ENCODE assay signal across 8 cellular contexts in the genomic region with DNA sequence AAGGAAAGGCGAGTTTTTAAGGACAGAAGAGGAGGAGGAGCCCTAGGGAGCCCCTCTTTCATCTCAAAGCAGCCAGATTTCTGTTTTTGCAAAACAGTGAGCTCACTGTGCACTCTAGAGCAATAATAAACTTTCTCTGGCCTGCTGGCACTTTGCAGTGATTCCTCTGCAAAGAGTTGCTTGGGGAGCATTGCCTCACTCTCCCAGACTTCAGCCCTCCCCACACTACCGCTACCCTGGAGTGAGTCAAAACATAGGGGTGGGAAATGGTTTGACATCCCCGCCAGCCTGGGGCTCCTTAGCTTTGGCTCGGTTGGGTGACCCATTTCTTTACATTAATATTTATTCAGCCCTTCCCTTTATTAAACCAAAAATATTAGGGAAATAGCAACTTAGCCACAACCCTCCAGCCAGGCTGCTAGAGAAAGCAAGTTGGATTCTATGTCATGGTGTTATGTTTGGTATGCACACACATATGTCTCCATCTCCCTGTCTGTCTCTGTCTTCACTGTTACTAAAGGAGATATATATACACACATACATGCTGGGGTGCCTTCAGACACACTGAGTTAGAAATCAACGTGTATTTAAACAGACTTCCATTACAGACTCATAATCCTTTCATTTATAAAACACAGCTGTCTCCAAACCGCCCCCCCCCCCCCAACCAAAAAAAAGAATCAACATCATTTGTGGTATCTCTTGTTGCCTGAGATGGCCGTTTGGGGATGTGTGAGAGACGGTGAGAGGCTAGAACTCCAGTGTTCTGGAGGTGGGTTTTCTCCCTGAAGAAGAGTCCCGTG. TPM values are rescaled to one million over a fixed set of nuclear protein-coding genes. Genes with fewer than 3 reads are reported as not detected.
DNase-seq lines count a peak whose midpoint lies in the region; ATAC-seq and TF ChIP-seq lines count a peak whose summit lies in the region.

No MANE protein-coding gene starts in this region.

- H3K9me3 ChIP-seq in adipocyte (ENCODE audit: control insufficient read depth, low read length) (no peaks in the 10 kb centered on the region), suprapubic skin (no peaks in the 10 kb centered on the region)

- H3K36me3 ChIP-seq in adipocyte (ENCODE audit: control insufficient read depth, insufficient read depth, low read length, severe bottlenecking) = no peaks in the 10 kb centered on the region
- H3K36me3 ChIP-seq in suprapubic skin = no peaks in the 10 kb centered on the region

- peaks cover 73% of the 10 kb centered on the region for H3K4me1 Mint-ChIP-seq in activated CD4-positive, alpha-beta T cell treated with anti-CD3 and anti-CD28 coated beads, Interleukin-2, amount 10 ng/mL, durations not matched to agents 7 days and 5 days

- no peak for DNase-seq in activated CD4-positive, alpha-beta T cell treated with anti-CD3 and anti-CD28 coated beads, Interleukin-2, amount 10 ng/mL, durations not matched to agents 7 days and 5 days
- no peak for DNase-seq in activated CD4-positive, alpha-beta T cell treated with anti-CD3 and anti-CD28 coated beads for 1 hour
- DNase-seq in adipocyte (ENCODE audit: low read depth) (peak; percentile 87), islet precursor cell (peak; percentile 51), suprapubic skin (ENCODE audit: low spot score in 2 of 2) (no peak), ACHN (no peak)

- peak overlapping the region; percentile 99 for H3K27ac ChIP-seq in suprapubic skin

- no peaks in the 10 kb centered on the region for H3K9me3 Mint-ChIP-seq in activated CD4-positive, alpha-beta T cell treated with anti-CD3 and anti-CD28 coated beads, Interleukin-2, amount 10 ng/mL, durations not matched to agents 7 days and 5 days

- H3K27me3 ChIP-seq in adipocyte (replicated peaks; ENCODE audit: control insufficient read depth, insufficient read depth, low read length) (no peaks in the 10 kb centered on the region), suprapubic skin (no peaks in the 10 kb centered on the region)

- H3K4me3 Mint-ChIP-seq in activated CD4-positive, alpha-beta T cell treated with anti-CD3 and anti-CD28 coated beads, Interleukin-2, amount 10 ng/mL, durations not matched to agents 7 days and 5 days = peak overlapping the region; percentile 92

- peak overlapping the region; percentile 86 for H3K4me3 ChIP-seq in adipocyte (ENCODE audit: low read length)
- H3K4me3 ChIP-seq in suprapubic skin = peak overlapping the region; percentile 59

- H3K9ac ChIP-seq in adipocyte (ENCODE audit: low read length) = peak overlapping the region; percentile 96

- 14% methylated on average over 9 of the region's 9 CpGs for WGBS in suprapubic skin

- CTCF ChIA-PET in activated CD4-positive, alpha-beta T cell treated with anti-CD3 and anti-CD28 coated beads, Interleukin-2, amount 10 ng/mL, durations not matched to agents 7 days and 5 days (lab: Charles Lee) = interaction anchor here (0.9 to 3.5 kb wide), 6 partner anchors 10 to 123 kb away, joined by 3 to 14 read pairs (median 3); no protein-coding TSS in a partner anchor

- TF ChIP-seq POLR2A in suprapubic skin (IDR thresholded peaks at IDR 0.05) = no peak

- H3K36me3 Mint-ChIP-seq in activated CD4-positive, alpha-beta T cell treated with anti-CD3 and anti-CD28 coated beads, Interleukin-2, amount 10 ng/mL, durations not matched to agents 7 days and 5 days (ENCODE audit: low read depth) = peaks cover 10% of the 10 kb centered on the region

- H3K4me1 ChIP-seq in adipocyte (ENCODE audit: control insufficient read depth, insufficient read depth, low read length) = peaks cover 59% of the 10 kb centered on the region
- peaks cover 78% of the 10 kb centered on the region for H3K4me1 ChIP-seq in suprapubic skin

- TF ChIP-seq CTCF in suprapubic skin (IDR thresholded peaks at IDR 0.05) = no peak

- POLR2A ChIA-PET in activated CD4-positive, alpha-beta T cell treated with anti-CD3 and anti-CD28 coated beads, Interleukin-2, amount 10 ng/mL, durations not matched to agents 7 days and 5 days (lab: Charles Lee) = interaction anchor here (0.6 kb wide), 1 partner anchor 70 kb away, joined by 4 read pairs; no protein-coding TSS in a partner anchor

- no peaks in the 10 kb centered on the region for H3K27me3 Mint-ChIP-seq in activated CD4-positive, alpha-beta T cell treated with anti-CD3 and anti-CD28 coated beads, Interleukin-2, amount 10 ng/mL, durations not matched to agents 7 days and 5 days

- TF ChIP-seq EP300 in suprapubic skin (IDR thresholded peaks at IDR 0.05) = no peak

- in situ Hi-C loops in ACHN (cut with HindIII; ENCODE audit: low pct_ligation_motif_present, low pct_unique_long_range_greater_than_20kb, low sequenced_read_pairs) = no loop called here

- ATAC-seq in GM21528 (IDR thresholded peaks at IDR 0.05; ENCODE audit: low FRiP score, unreplicated experiment) = no peak
- ATAC-seq in GM21447 (IDR thresholded peaks at IDR 0.05; ENCODE audit: unreplicated experiment) = no peak

- H3K27ac Mint-ChIP-seq in activated CD4-positive, alpha-beta T cell treated with anti-CD3 and anti-CD28 coated beads, Interleukin-2, amount 10 ng/mL, durations not matched to agents 7 days and 5 days = peak overlapping the region; percentile 96

RNA-seq across cellular contexts. Expression of a gene that starts 3.4 kb away (rescaled TPM):
- 10 to 100 TPM; 26.0 to 29.9 TPM for total RNA-seq in activated CD4-positive, alpha-beta T cell treated with anti-CD3 and anti-CD28 coated beads, Interleukin-2, amount 10 ng/mL, durations not matched to agents 7 days and 5 days
- total RNA-seq in suprapubic skin = 10 to 100 TPM; 44.7 to 72.7 (median 65.6) TPM

Comparison
In these comparisons a context has a peak if more than half of its experiments do, and no peak if none do; other contexts are left out.
1. DNase-seq: peak in adipocyte (single experiment) and islet precursor cell (single experiment); none in activated CD4-positive, alpha-beta T cell treated with anti-CD3 and anti-CD28 coated beads, Interleukin-2, amount 10 ng/mL, durations not matched to agents 7 days and 5 days (single experiment), activated CD4-positive, alpha-beta T cell treated with anti-CD3 and anti-CD28 coated beads for 1 hour (single experiment), suprapubic skin (0 of 2) and ACHN (single experiment).